Comparison of ENCODE assay signal across 1 cellular context in the genomic region with DNA sequence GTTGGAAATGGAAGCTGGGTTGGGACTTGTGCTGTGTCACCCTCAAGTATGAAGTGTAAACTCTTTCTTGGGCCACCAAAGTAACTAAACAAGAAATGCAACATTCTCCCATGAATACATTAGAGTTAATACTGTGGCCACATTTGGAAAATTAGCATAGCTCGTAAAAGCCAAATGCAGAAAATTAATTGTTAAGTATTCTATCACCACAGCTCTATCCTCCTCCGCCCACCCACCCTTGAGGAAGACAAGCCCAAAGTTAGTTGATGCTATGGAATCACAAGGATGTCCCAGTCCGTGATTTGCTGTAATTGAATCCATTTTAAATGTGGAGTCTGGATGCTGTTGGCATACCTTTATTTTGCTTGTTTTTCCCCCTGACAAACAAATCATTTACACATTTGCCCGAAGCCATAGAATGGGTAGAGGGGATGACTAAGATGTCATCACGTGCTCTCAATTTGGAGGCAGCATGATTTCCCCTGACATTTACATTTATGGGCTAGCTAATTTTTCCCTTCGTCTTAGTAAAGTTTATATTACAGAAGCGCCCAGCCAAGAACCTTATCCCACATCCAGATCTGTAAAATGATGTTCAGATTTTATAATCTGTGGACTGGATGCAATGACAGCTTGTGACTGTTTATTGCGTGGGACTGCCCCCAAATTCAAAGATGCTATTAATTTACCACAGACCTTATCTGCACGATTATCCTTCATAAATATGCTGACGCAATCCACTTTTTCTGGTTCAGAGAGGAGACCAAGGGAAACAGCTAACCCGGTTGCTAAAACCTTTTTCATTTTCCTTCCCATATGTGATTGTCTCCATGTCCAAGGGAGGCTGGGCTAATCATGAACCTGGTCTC.
TF ChIP-seq lines count a peak whose summit lies in the region.

No MANE protein-coding gene starts in this region.

TF ChIP-seq in HEK293, 187 proteins besides CTCF, POLR2A, EP300 and RAD21:
- TF ChIP-seq ZNF138 (tag by site-specific recombination; IDR thresholded peaks at IDR 0.05; ENCODE audit: borderline replicate concordance), result no peak
- no peak for TF ChIP-seq GLI2 (tag by site-specific recombination; IDR thresholded peaks at IDR 0.05; ENCODE audit: borderline replicate concordance, low read depth)
- TF ChIP-seq ZNF521 (tag by site-specific recombination; IDR thresholded peaks at IDR 0.05), result no peak
- no peak for TF ChIP-seq ZNF146 (tag by site-specific recombination; IDR thresholded peaks at IDR 0.05)
- TF ChIP-seq, protein P1, sequence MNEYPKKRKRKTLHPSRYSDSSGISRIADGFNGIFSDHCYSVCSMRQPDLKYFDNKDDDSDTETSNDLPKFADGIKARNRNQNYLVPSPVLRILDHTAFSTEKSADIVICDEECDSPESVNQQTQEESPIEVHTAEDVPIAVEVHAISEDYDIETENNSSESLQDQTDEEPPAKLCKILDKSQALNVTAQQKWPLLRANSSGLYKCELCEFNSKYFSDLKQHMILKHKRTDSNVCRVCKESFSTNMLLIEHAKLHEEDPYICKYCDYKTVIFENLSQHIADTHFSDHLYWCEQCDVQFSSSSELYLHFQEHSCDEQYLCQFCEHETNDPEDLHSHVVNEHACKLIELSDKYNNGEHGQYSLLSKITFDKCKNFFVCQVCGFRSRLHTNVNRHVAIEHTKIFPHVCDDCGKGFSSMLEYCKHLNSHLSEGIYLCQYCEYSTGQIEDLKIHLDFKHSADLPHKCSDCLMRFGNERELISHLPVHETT (tag by site-specific recombination; IDR thresholded peaks at IDR 0.05), result peak; percentile 54; the same call in 1 of the 2 replicates
- TF ChIP-seq ZEB2 (tag by site-specific recombination; IDR thresholded peaks at IDR 0.05), result 0 out of 2 replicates have a peak, but pooled peaks have one; percentile 35
- no peak for TF ChIP-seq ZXDB (tag by site-specific recombination; IDR thresholded peaks at IDR 0.05)
- TF ChIP-seq ZNF184 (tag by site-specific recombination; IDR thresholded peaks at IDR 0.05), result 0 out of 2 replicates have a peak, but pooled peaks have one; percentile 8
- no peak for TF ChIP-seq ZBTB48 (tag by site-specific recombination; IDR thresholded peaks at IDR 0.05)
- no peak for TF ChIP-seq ZNF133 (tag by site-specific recombination; IDR thresholded peaks at IDR 0.05)
- peak; percentile 51; the same call in 1 of the 2 replicates for TF ChIP-seq ZNF629 (tag by site-specific recombination; IDR thresholded peaks at IDR 0.05)
- TF ChIP-seq ZNF777 (tag by site-specific recombination; IDR thresholded peaks at IDR 0.05; ENCODE audit: borderline replicate concordance), result no peak
- no peak for TF ChIP-seq ZNF354C (tag by site-specific recombination; IDR thresholded peaks at IDR 0.05; ENCODE audit: borderline replicate concordance, low read depth)
- TF ChIP-seq ZNF600 (tag by site-specific recombination; IDR thresholded peaks at IDR 0.05), result 0 out of 2 replicates have a peak, but pooled peaks have one; percentile 16
- no peak for TF ChIP-seq ZNF16 (tag by site-specific recombination; IDR thresholded peaks at IDR 0.05; ENCODE audit: low read depth)
- no peak for TF ChIP-seq ZNF596 (tag by site-specific recombination; IDR thresholded peaks at IDR 0.05)
- peak; percentile 68; the same call in 1 of the 2 replicates for TF ChIP-seq SP7 (tag by site-specific recombination; IDR thresholded peaks at IDR 0.05)
- no peak for TF ChIP-seq ZNF175 (tag by site-specific recombination; IDR thresholded peaks at IDR 0.05)
- no peak for TF ChIP-seq ZNF433 (tag by site-specific recombination; IDR thresholded peaks at IDR 0.05; ENCODE audit: low read depth)
- TF ChIP-seq ZNF707 (tag by site-specific recombination; IDR thresholded peaks at IDR 0.05), result no peak
- no peak for TF ChIP-seq PRDM1 (tag by site-specific recombination; IDR thresholded peaks at IDR 0.05)
- TF ChIP-seq KLF10 (tag by site-specific recombination; IDR thresholded peaks at IDR 0.05), result 0 out of 2 replicates have a peak, but pooled peaks have one; percentile 3
- no peak for TF ChIP-seq KLF7 (tag by site-specific recombination; IDR thresholded peaks at IDR 0.05; ENCODE audit: borderline replicate concordance)
- TF ChIP-seq, protein P2, sequence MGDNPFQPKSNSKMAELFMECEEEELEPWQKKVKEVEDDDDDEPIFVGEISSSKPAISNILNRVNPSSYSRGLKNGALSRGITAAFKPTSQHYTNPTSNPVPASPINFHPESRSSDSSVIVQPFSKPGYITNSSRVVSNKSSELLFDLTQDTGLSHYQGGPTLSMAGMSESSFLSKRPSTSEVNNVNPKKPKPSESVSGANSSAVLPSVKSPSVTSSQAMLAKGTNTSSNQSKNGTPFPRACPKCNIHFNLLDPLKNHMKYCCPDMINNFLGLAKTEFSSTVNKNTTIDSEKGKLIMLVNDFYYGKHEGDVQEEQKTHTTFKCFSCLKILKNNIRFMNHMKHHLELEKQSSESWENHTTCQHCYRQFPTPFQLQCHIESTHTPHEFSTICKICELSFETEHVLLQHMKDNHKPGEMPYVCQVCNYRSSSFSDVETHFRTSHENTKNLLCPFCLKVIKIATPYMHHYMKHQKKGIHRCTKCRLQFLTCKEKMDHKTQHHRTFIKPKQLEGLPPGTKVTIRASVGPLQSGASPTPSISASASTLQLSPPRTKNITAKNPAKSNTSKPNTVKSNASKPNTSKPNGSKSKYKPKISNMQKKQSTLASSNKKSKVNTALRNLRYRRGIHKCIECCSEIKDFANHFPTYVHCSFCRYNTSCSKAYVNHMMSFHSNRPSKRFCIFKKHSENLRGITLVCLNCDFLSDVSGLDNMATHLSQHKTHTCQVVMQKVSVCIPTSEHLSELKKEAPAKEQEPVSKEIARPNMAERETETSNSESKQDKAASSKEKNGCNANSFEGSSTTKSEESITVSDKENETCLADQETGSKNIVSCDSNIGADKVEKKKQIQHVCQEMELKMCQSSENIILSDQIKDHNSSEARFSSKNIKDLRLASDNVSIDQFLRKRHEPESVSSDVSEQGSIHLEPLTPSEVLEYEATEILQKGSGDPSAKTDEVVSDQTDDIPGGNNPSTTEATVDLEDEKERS (tag by site-specific recombination; IDR thresholded peaks at IDR 0.05), result no peak
- TF ChIP-seq, protein P3, sequence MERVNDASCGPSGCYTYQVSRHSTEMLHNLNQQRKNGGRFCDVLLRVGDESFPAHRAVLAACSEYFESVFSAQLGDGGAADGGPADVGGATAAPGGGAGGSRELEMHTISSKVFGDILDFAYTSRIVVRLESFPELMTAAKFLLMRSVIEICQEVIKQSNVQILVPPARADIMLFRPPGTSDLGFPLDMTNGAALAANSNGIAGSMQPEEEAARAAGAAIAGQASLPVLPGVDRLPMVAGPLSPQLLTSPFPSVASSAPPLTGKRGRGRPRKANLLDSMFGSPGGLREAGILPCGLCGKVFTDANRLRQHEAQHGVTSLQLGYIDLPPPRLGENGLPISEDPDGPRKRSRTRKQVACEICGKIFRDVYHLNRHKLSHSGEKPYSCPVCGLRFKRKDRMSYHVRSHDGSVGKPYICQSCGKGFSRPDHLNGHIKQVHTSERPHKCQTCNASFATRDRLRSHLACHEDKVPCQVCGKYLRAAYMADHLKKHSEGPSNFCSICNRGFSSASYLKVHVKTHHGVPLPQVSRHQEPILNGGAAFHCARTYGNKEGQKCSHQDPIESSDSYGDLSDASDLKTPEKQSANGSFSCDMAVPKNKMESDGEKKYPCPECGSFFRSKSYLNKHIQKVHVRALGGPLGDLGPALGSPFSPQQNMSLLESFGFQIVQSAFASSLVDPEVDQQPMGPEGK (tag by site-specific recombination; IDR thresholded peaks at IDR 0.05), result peak; percentile 18; the same call in 1 of the 2 replicates
- TF ChIP-seq KLF16 (tag by site-specific recombination; IDR thresholded peaks at IDR 0.05), result no peak
- no peak for TF ChIP-seq ZBTB21 (tag by site-specific recombination; IDR thresholded peaks at IDR 0.05)
- TF ChIP-seq, protein P4, sequence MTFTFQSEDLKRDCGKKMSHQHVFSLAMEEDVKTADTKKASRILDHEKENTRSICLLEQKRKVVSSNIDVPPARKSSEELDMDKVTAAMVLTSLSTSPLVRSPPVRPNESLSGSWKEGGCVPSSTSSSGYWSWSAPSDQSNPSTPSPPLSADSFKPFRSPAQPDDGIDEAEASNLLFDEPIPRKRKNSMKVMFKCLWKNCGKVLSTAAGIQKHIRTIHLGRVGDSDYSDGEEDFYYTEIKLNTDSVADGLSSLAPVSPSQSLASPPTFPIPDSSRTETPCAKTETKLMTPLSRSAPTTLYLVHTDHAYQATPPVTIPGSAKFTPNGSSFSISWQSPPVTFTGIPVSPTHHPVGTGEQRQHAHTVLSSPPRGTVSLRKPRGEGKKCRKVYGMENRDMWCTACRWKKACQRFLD (tag by site-specific recombination; IDR thresholded peaks at IDR 0.05), result no peak
- 0 out of 2 replicates have a peak, but pooled peaks have one; percentile 38 for TF ChIP-seq OSR2 (tag by site-specific recombination; IDR thresholded peaks at IDR 0.05)
- TF ChIP-seq, protein P5, sequence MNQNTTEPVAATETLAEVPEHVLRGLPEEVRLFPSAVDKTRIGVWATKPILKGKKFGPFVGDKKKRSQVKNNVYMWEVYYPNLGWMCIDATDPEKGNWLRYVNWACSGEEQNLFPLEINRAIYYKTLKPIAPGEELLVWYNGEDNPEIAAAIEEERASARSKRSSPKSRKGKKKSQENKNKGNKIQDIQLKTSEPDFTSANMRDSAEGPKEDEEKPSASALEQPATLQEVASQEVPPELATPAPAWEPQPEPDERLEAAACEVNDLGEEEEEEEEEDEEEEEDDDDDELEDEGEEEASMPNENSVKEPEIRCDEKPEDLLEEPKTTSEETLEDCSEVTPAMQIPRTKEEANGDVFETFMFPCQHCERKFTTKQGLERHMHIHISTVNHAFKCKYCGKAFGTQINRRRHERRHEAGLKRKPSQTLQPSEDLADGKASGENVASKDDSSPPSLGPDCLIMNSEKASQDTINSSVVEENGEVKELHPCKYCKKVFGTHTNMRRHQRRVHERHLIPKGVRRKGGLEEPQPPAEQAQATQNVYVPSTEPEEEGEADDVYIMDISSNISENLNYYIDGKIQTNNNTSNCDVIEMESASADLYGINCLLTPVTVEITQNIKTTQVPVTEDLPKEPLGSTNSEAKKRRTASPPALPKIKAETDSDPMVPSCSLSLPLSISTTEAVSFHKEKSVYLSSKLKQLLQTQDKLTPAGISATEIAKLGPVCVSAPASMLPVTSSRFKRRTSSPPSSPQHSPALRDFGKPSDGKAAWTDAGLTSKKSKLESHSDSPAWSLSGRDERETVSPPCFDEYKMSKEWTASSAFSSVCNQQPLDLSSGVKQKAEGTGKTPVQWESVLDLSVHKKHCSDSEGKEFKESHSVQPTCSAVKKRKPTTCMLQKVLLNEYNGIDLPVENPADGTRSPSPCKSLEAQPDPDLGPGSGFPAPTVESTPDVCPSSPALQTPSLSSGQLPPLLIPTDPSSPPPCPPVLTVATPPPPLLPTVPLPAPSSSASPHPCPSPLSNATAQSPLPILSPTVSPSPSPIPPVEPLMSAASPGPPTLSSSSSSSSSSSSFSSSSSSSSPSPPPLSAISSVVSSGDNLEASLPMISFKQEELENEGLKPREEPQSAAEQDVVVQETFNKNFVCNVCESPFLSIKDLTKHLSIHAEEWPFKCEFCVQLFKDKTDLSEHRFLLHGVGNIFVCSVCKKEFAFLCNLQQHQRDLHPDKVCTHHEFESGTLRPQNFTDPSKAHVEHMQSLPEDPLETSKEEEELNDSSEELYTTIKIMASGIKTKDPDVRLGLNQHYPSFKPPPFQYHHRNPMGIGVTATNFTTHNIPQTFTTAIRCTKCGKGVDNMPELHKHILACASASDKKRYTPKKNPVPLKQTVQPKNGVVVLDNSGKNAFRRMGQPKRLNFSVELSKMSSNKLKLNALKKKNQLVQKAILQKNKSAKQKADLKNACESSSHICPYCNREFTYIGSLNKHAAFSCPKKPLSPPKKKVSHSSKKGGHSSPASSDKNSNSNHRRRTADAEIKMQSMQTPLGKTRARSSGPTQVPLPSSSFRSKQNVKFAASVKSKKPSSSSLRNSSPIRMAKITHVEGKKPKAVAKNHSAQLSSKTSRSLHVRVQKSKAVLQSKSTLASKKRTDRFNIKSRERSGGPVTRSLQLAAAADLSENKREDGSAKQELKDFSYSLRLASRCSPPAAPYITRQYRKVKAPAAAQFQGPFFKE (tag by site-specific recombination; IDR thresholded peaks at IDR 0.05; ENCODE audit: borderline replicate concordance), result no peak
- TF ChIP-seq, protein P6, sequence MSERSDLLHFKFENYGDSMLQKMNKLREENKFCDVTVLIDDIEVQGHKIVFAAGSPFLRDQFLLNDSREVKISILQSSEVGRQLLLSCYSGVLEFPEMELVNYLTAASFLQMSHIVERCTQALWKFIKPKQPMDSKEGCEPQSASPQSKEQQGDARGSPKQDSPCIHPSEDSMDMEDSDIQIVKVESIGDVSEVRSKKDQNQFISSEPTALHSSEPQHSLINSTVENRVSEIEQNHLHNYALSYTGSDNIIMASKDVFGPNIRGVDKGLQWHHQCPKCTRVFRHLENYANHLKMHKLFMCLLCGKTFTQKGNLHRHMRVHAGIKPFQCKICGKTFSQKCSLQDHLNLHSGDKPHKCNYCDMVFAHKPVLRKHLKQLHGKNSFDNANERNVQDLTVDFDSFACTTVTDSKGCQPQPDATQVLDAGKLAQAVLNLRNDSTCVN (tag by site-specific recombination; optimal IDR thresholded peaks at IDR 0.05), result no peak
- TF ChIP-seq ZNF549 (tag by site-specific recombination; IDR thresholded peaks at IDR 0.05), result no peak
- no peak for TF ChIP-seq WT1 (tag by site-specific recombination; IDR thresholded peaks at IDR 0.05)
- TF ChIP-seq TCF7L2 (IDR thresholded peaks at IDR 0.05; ENCODE audit: borderline replicate concordance, low read depth, low read length), result peak; percentile 56; the same call in 1 of the 2 replicates
- TF ChIP-seq ZFHX2 (tag by site-specific recombination; conservative IDR thresholded peaks at IDR 0.05), result no peak
- no peak for TF ChIP-seq SCRT2 (tag by site-specific recombination; IDR thresholded peaks at IDR 0.05)
- TF ChIP-seq, protein P7, sequence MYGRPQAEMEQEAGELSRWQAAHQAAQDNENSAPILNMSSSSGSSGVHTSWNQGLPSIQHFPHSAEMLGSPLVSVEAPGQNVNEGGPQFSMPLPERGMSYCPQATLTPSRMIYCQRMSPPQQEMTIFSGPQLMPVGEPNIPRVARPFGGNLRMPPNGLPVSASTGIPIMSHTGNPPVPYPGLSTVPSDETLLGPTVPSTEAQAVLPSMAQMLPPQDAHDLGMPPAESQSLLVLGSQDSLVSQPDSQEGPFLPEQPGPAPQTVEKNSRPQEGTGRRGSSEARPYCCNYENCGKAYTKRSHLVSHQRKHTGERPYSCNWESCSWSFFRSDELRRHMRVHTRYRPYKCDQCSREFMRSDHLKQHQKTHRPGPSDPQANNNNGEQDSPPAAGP (tag by site-specific recombination; IDR thresholded peaks at IDR 0.05), result no peak
